ENCODE assay signal across 7 cellular contexts in the genomic region with DNA sequence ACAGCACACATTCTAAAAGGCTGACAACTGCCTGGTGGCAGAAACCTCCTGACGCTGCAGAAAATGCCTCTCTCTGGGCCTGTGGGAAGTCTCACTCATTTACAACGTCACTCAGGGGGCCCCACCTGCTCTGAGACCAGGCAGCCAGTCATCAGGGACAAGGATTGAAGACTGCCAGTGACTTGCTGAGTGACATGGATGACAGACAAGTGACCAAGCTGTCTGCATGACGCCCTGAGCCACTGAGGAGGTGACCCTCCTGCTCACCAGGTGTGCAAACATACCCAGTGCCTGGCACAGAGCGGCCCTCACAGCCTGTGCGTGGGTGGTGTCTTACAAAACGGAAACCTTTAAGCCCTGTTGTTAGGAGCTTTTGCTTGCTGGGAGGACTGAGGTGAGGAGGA.
DNase-seq lines count a peak whose midpoint lies in the region; ATAC-seq lines count a peak whose summit lies in the region.

No MANE protein-coding gene starts in this region.

- H3K4me1 Mint-ChIP-seq in effector memory CD8-positive, alpha-beta T cell (ENCODE audit: low read depth in 2 of 2), result peaks cover 7 to 11% of the 10 kb centered on the region in 2 donors

- peak overlapping the region; percentile 20 to 49 for H3K27ac Mint-ChIP-seq in effector memory CD8-positive, alpha-beta T cell

- peaks cover 0 to under 1% of the 10 kb centered on the region in 2 donors for H3K27me3 Mint-ChIP-seq in effector memory CD8-positive, alpha-beta T cell

- DNase-seq in activated CD4-positive, CD25-positive, alpha-beta regulatory T cell treated with anti-CD3 and anti-CD28 coated beads, Interleukin-2, amount 50 U/mL, for 72 hours, result peak; percentile 57
- DNase-seq in effector memory CD8-positive, alpha-beta T cell, result peak in 1 of 3 experiments; percentile 8
- peak; percentile 63 for DNase-seq in stimulated activated naive CD8-positive, alpha-beta T cell treated with anti-CD3 and anti-CD28 coated beads, Interleukin-15, Interleukin-2, amounts not matched to agents 100 U/mL and 50 U/mL, for 24 hours
- no peak for DNase-seq in NCI-H2171 (lab: John Stamatoyannopoulos, UW)

- ATAC-seq in HG03066 (IDR thresholded peaks at IDR 0.05; ENCODE audit: low read depth, unreplicated experiment) (peak; percentile 55), GM18870 (IDR thresholded peaks at IDR 0.05; ENCODE audit: unreplicated experiment) (no peak), HG03469 (IDR thresholded peaks at IDR 0.05; ENCODE audit: unreplicated experiment) (no peak)
- peak; percentile 68 for ATAC-seq in effector memory CD8-positive, alpha-beta T cell (replicated peaks)
- peak; percentile 79 for ATAC-seq in stimulated activated naive CD8-positive, alpha-beta T cell treated with anti-CD3 and anti-CD28 coated beads, Interleukin-15, Interleukin-2, amounts not matched to agents 100 U/mL and 50 U/mL, for 24 hours

- H3K4me3 Mint-ChIP-seq in effector memory CD8-positive, alpha-beta T cell, result peak overlapping the region in 1 of 2 donors; percentile 56

- H3K9me3 Mint-ChIP-seq in effector memory CD8-positive, alpha-beta T cell, result no peaks in the 10 kb centered on the region

- H3K36me3 Mint-ChIP-seq in effector memory CD8-positive, alpha-beta T cell (ENCODE audit: insufficient read depth), result no peaks in the 10 kb centered on the region

Comparison
In these comparisons a context has a peak if more than half of its experiments do, and no peak if none do; other contexts are left out.
1. ATAC-seq: peak in HG03066 (single experiment), effector memory CD8-positive, alpha-beta T cell (single experiment) and stimulated activated naive CD8-positive, alpha-beta T cell treated with anti-CD3 and anti-CD28 coated beads, Interleukin-15, Interleukin-2, amounts not matched to agents 100 U/mL and 50 U/mL, for 24 hours (single experiment); none in GM18870 (single experiment) and HG03469 (single experiment).